1 cellular context compared by ENCODE assay signal in the genomic region with DNA sequence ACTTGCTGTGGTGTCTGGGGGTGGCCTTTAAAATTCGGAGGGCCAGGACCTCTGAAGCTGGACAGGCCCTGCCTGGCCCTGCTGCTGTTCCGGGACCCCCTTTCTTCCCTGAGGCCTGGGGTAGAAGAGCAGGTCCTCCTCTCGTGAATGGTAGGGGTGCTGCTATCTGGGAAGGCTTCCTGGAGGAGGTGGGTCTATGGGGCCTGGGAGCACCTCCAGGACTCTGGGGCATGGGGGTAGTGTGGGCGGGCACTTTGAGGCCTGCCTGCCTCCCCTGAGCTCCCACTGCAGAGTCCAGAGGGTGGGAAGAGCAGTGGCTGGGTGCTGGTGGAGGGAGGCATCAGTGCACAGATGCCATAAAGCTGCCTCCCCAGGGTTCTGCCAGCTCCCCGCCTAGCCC.
TF ChIP-seq lines count a peak whose summit lies in the region.

No MANE protein-coding gene starts in this region.

TF ChIP-seq in K562, 482 proteins besides CTCF, POLR2A, EP300 and RAD21:
- TF ChIP-seq, protein P1, sequence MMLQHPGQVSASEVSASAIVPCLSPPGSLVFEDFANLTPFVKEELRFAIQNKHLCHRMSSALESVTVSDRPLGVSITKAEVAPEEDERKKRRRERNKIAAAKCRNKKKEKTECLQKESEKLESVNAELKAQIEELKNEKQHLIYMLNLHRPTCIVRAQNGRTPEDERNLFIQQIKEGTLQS (IDR thresholded peaks at IDR 0.05): no peak
- TF ChIP-seq, protein P1 (CRISPR knock-in tag; conservative IDR thresholded peaks at IDR 0.05): no peak
- TF ChIP-seq KDM1A (IDR thresholded peaks at IDR 0.05) (peak in 1 of 2 experiments; percentile 70; a peak in 2 of 4 replicates), SMARCC2 (IDR thresholded peaks at IDR 0.05; ENCODE audit: low read depth) (no peak), PHF8 (IDR thresholded peaks at IDR 0.05; ENCODE audit: borderline replicate concordance, low read length) (no peak), SLC30A9 (CRISPR knock-in tag; IDR thresholded peaks at IDR 0.05) (no peak), RCOR1 (IDR thresholded peaks at IDR 0.05; ENCODE audit: borderline replicate concordance in 1 of 2, low read depth in 2 of 2, low read length in 2 of 2) (peak in 1 of 2 experiments; percentile 9; a peak in 1 of 4 replicates), HNRNPK (IDR thresholded peaks at IDR 0.05; ENCODE audit: low read depth, low read length, poor library complexity, severe bottlenecking) (no peak), ZNF436 (CRISPR knock-in tag; IDR thresholded peaks at IDR 0.05) (peak; percentile 77), ZNF57 (CRISPR knock-in tag; IDR thresholded peaks at IDR 0.05) (no peak), ZNF507 (tag; conservative IDR thresholded peaks at IDR 0.05) (no peak), HMGN3 (IDR thresholded peaks at IDR 0.05; ENCODE audit: borderline replicate concordance, extremely low read depth, insufficient read length, low read depth, low read length) (no peak), HDGF (IDR thresholded peaks at IDR 0.05) (0 out of 2 replicates have a peak, but pooled peaks have one; percentile 34), BCOR (IDR thresholded peaks at IDR 0.05) (peak; percentile 84), ZFP36 (IDR thresholded peaks at IDR 0.05; ENCODE audit: low read depth, low read length, partially characterized antibody) (peak; percentile 99), E2F3 (CRISPR knock-in tag; IDR thresholded peaks at IDR 0.05) (no peak), SMARCA5 (IDR thresholded peaks at IDR 0.05) (0 out of 2 replicates have a peak, but pooled peaks have one; percentile 69), JUND (IDR thresholded peaks at IDR 0.05; ENCODE audit: borderline replicate concordance, low read depth, low read length) (no peak), JUND (tag; IDR thresholded peaks at IDR 0.05; ENCODE audit: borderline replicate concordance, low read depth, low read length) (no peak), ZNF444 (CRISPR knock-in tag; IDR thresholded peaks at IDR 0.05) (no peak), ZC3H8 (IDR thresholded peaks at IDR 0.05) (no peak), ZNF24 (IDR thresholded peaks at IDR 0.05) (no peak), U2AF2 (optimal IDR thresholded peaks at IDR 0.05; ENCODE audit: low read depth, low read length) (no peak)
- TF ChIP-seq, protein P2, sequence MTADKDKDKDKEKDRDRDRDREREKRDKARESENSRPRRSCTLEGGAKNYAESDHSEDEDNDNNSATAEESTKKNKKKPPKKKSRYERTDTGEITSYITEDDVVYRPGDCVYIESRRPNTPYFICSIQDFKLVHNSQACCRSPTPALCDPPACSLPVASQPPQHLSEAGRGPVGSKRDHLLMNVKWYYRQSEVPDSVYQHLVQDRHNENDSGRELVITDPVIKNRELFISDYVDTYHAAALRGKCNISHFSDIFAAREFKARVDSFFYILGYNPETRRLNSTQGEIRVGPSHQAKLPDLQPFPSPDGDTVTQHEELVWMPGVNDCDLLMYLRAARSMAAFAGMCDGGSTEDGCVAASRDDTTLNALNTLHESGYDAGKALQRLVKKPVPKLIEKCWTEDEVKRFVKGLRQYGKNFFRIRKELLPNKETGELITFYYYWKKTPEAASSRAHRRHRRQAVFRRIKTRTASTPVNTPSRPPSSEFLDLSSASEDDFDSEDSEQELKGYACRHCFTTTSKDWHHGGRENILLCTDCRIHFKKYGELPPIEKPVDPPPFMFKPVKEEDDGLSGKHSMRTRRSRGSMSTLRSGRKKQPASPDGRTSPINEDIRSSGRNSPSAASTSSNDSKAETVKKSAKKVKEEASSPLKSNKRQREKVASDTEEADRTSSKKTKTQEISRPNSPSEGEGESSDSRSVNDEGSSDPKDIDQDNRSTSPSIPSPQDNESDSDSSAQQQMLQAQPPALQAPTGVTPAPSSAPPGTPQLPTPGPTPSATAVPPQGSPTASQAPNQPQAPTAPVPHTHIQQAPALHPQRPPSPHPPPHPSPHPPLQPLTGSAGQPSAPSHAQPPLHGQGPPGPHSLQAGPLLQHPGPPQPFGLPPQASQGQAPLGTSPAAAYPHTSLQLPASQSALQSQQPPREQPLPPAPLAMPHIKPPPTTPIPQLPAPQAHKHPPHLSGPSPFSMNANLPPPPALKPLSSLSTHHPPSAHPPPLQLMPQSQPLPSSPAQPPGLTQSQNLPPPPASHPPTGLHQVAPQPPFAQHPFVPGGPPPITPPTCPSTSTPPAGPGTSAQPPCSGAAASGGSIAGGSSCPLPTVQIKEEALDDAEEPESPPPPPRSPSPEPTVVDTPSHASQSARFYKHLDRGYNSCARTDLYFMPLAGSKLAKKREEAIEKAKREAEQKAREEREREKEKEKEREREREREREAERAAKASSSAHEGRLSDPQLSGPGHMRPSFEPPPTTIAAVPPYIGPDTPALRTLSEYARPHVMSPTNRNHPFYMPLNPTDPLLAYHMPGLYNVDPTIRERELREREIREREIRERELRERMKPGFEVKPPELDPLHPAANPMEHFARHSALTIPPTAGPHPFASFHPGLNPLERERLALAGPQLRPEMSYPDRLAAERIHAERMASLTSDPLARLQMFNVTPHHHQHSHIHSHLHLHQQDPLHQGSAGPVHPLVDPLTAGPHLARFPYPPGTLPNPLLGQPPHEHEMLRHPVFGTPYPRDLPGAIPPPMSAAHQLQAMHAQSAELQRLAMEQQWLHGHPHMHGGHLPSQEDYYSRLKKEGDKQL (CRISPR knock-in tag; IDR thresholded peaks at IDR 0.05; ENCODE audit: borderline replicate concordance): 0 out of 2 replicates have a peak, but pooled peaks have one; percentile 49
- TF ChIP-seq, protein P3, sequence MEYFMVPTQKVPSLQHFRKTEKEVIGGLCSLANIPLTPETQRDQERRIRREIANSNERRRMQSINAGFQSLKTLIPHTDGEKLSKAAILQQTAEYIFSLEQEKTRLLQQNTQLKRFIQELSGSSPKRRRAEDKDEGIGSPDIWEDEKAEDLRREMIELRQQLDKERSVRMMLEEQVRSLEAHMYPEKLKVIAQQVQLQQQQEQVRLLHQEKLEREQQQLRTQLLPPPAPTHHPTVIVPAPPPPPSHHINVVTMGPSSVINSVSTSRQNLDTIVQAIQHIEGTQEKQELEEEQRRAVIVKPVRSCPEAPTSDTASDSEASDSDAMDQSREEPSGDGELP (CRISPR knock-in tag; IDR thresholded peaks at IDR 0.05; ENCODE audit: borderline replicate concordance): no peak
- TF ChIP-seq, protein P4, sequence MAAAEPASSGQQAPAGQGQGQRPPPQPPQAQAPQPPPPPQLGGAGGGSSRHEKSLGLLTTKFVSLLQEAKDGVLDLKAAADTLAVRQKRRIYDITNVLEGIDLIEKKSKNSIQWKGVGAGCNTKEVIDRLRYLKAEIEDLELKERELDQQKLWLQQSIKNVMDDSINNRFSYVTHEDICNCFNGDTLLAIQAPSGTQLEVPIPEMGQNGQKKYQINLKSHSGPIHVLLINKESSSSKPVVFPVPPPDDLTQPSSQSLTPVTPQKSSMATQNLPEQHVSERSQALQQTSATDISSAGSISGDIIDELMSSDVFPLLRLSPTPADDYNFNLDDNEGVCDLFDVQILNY (CRISPR knock-in tag; IDR thresholded peaks at IDR 0.05): no peak
- TF ChIP-seq, protein P5, sequence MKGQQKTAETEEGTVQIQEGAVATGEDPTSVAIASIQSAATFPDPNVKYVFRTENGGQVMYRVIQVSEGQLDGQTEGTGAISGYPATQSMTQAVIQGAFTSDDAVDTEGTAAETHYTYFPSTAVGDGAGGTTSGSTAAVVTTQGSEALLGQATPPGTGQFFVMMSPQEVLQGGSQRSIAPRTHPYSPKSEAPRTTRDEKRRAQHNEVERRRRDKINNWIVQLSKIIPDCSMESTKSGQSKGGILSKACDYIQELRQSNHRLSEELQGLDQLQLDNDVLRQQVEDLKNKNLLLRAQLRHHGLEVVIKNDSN (CRISPR knock-in tag; IDR thresholded peaks at IDR 0.05): no peak
- TF ChIP-seq, protein P6, sequence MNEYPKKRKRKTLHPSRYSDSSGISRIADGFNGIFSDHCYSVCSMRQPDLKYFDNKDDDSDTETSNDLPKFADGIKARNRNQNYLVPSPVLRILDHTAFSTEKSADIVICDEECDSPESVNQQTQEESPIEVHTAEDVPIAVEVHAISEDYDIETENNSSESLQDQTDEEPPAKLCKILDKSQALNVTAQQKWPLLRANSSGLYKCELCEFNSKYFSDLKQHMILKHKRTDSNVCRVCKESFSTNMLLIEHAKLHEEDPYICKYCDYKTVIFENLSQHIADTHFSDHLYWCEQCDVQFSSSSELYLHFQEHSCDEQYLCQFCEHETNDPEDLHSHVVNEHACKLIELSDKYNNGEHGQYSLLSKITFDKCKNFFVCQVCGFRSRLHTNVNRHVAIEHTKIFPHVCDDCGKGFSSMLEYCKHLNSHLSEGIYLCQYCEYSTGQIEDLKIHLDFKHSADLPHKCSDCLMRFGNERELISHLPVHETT (CRISPR knock-in tag; conservative IDR thresholded peaks at IDR 0.05 in 1 of 2, IDR thresholded peaks at IDR 0.05 in 1 of 2): 0 out of 4 replicates have a peak, but pooled peaks of 1 of the 2 experiments have one; percentile 0
